In genomic region chr1:1917995-1918900, GRCh38 we compare ENCODE assay signal across 9 cellular contexts. TPM values are rescaled to one million over a fixed set of nuclear protein-coding genes. Genes with fewer than 3 reads are reported as not detected.
A peak's percentile ranks its signal among the peaks of the same experiment; 100 is the strongest.
DNase-seq lines count a peak whose midpoint lies in the region; ATAC-seq and TF ChIP-seq lines count a peak whose summit lies in the region.
"Had no signal": no experiment of that assay in that cellular context is flagged by ENCODE, and none has a peak within 500 bp of the region (broad histone marks: within the 10 kb centered on the region; RNA-seq: fewer than 3 reads in every experiment).

No MANE protein-coding gene starts in this region.

- no peaks in the 10 kb centered on the region for H3K9me3 Mint-ChIP-seq in activated naive CD4-positive, alpha-beta T cell treated with anti-CD3 and anti-CD28 coated beads, Interleukin-2, amount 10 ng/mL, durations not matched to agents 7 days and 5 days
- no peaks in the 10 kb centered on the region for H3K9me3 Mint-ChIP-seq in mesothelial cell of epicardium
- H3K9me3 Mint-ChIP-seq: activated naive CD4-positive, alpha-beta T cell treated with anti-CD3 and anti-CD28 coated beads, Interleukin-2, amount 50 U/mL, for 72 hours had no signal

- H3K4me3 ChIP-seq in mammary epithelial cell (replicated peaks in 1 of 3; ENCODE audit: insufficient read depth in 1 of 3, low read depth in 2 of 3, low read length in 3 of 3) (peak overlapping the region; percentile 45 to 62 (median 55)), uterus (peak overlapping the region; percentile 1 to 57)

- H3K27ac Mint-ChIP-seq in activated naive CD4-positive, alpha-beta T cell treated with anti-CD3 and anti-CD28 coated beads, Interleukin-2, amount 10 ng/mL, durations not matched to agents 7 days and 5 days = no peak overlapping the region
- H3K27ac Mint-ChIP-seq in mesothelial cell of epicardium = no peak overlapping the region
- H3K27ac Mint-ChIP-seq: activated naive CD4-positive, alpha-beta T cell treated with anti-CD3 and anti-CD28 coated beads, Interleukin-2, amount 50 U/mL, for 72 hours had no signal

- H3K79me2 ChIP-seq in mammary epithelial cell (ENCODE audit: insufficient read depth, low read length) = no peaks in the 10 kb centered on the region

- in situ Hi-C loops in mammary epithelial cell (cut with MboI; ENCODE audit: low sequenced_read_pairs in 2 of 2) = no loop called here

- intact Hi-C loops in mammary epithelial cell (cut with micrococcal nuclease) (no loop called here), uterus (cut with DNase I; ENCODE audit: low total_unique reads) (no loop called here)

- peaks cover 7% of the 10 kb centered on the region for H3K4me1 Mint-ChIP-seq in activated naive CD4-positive, alpha-beta T cell treated with anti-CD3 and anti-CD28 coated beads, Interleukin-2, amount 10 ng/mL, durations not matched to agents 7 days and 5 days
- no peaks in the 10 kb centered on the region for H3K4me1 Mint-ChIP-seq in mesothelial cell of epicardium

- no peak for TF ChIP-seq CTCF in mammary epithelial cell (conservative IDR thresholded peaks at IDR 0.05 in 1 of 2, IDR thresholded peaks at IDR 0.05 in 1 of 2; ENCODE audit: extremely low read depth in 1 of 2, insufficient read depth in 1 of 2, low read depth in 1 of 2, low read length in 2 of 2)
- no peak for TF ChIP-seq CTCF in mesothelial cell of epicardium (IDR thresholded peaks at IDR 0.05; ENCODE audit: unreplicated experiment)
- TF ChIP-seq CTCF in uterus (IDR thresholded peaks at IDR 0.05) = no peak

- H2AFZ ChIP-seq in mammary epithelial cell (ENCODE audit: low read depth, low read length) = peak overlapping the region; percentile 90

- H3K4me2 ChIP-seq in mammary epithelial cell (ENCODE audit: insufficient read depth, low read depth, low read length) = peak overlapping the region; percentile 95

- H3K4me1 ChIP-seq in mammary epithelial cell (ENCODE audit: insufficient read depth, low read length) (peaks cover 11% of the 10 kb centered on the region), uterus (peaks cover 0 to 14% of the 10 kb centered on the region in 2 donors)

- H3K4me3 Mint-ChIP-seq in activated naive CD4-positive, alpha-beta T cell treated with anti-CD3 and anti-CD28 coated beads, Interleukin-2, amount 10 ng/mL, durations not matched to agents 7 days and 5 days = peak overlapping the region; percentile 53
- peak overlapping the region; percentile 51 for H3K4me3 Mint-ChIP-seq in mesothelial cell of epicardium

- no peaks in the 10 kb centered on the region for H3K36me3 ChIP-seq in mammary epithelial cell (ENCODE audit: insufficient read depth, low read length)
- H3K36me3 ChIP-seq in uterus = no peaks in the 10 kb centered on the region

- 90% methylated on average over 18 of the region's 46 CpGs for WGBS in mammary epithelial cell (ENCODE audit: low coverage, missing lambda C conversion rate)

- dilution Hi-C loops in mammary epithelial cell (cut with HindIII; ENCODE audit: low sequenced_read_pairs) = no loop called here

- no TSS peak for BruUV-seq in mammary epithelial cell (replicated peaks; lab: Mats Ljungman, UMichigan)

- no peak overlapping the region for H3K9ac ChIP-seq in mammary epithelial cell (ENCODE audit: insufficient read depth, low read length)

- CTCF ChIA-PET in activated naive CD4-positive, alpha-beta T cell treated with anti-CD3 and anti-CD28 coated beads, Interleukin-2, amount 10 ng/mL, durations not matched to agents 7 days and 5 days (lab: Charles Lee) = interaction anchor here (1.4 kb wide), 1 partner anchor 127 kb away, joined by 3 read pairs; no protein-coding TSS in a partner anchor
- CTCF ChIA-PET in mammary epithelial cell (lab: Charles Lee; ENCODE audit: low non-redundant PET) = no interaction called here

- H3K27ac ChIP-seq in mammary epithelial cell (ENCODE audit: insufficient read depth, low read depth, low read length) (no peak overlapping the region), uterus (peak overlapping the region in 1 of 2 donors; percentile 72)

- no peak for DNase-seq in activated naive CD4-positive, alpha-beta T cell treated with anti-CD3 and anti-CD28 coated beads, Interleukin-2, amount 10 ng/mL, durations not matched to agents 7 days and 5 days
- no peak for DNase-seq in activated naive CD4-positive, alpha-beta T cell (lab: John Stamatoyannopoulos, UW)
- DNase-seq in mammary epithelial cell = no peak
- DNase-seq in mesothelial cell of epicardium (ENCODE audit: low spot score in 2 of 2, unreplicated experiment in 2 of 2) = peak in 1 of 2 experiments; percentile 14
- DNase-seq in uterus = no peak

- peaks cover 50% of the 10 kb centered on the region for H3K27me3 Mint-ChIP-seq in activated naive CD4-positive, alpha-beta T cell treated with anti-CD3 and anti-CD28 coated beads, Interleukin-2, amount 10 ng/mL, durations not matched to agents 7 days and 5 days
- peaks cover 15% of the 10 kb centered on the region for H3K27me3 Mint-ChIP-seq in mesothelial cell of epicardium (ENCODE audit: low read depth)

- ATAC-seq in GM18867 (IDR thresholded peaks at IDR 0.05; ENCODE audit: unreplicated experiment) (no peak), HG02763 (IDR thresholded peaks at IDR 0.05; ENCODE audit: unreplicated experiment) (no peak), HG02981 (IDR thresholded peaks at IDR 0.05; ENCODE audit: unreplicated experiment) (no peak)

- no peaks in the 10 kb centered on the region for H4K20me1 ChIP-seq in mammary epithelial cell (ENCODE audit: insufficient read depth, low read length)

- no peaks in the 10 kb centered on the region for H3K9me3 ChIP-seq in mammary epithelial cell (replicated peaks; ENCODE audit: insufficient read depth, low read length)
- H3K9me3 ChIP-seq in uterus = no peaks in the 10 kb centered on the region

- TF ChIP-seq POLR2A in uterus (IDR thresholded peaks at IDR 0.05) = no peak

- no peaks in the 10 kb centered on the region for H3K36me3 Mint-ChIP-seq in activated naive CD4-positive, alpha-beta T cell treated with anti-CD3 and anti-CD28 coated beads, Interleukin-2, amount 10 ng/mL, durations not matched to agents 7 days and 5 days
- no peaks in the 10 kb centered on the region for H3K36me3 Mint-ChIP-seq in mesothelial cell of epicardium
- H3K36me3 Mint-ChIP-seq: activated naive CD4-positive, alpha-beta T cell treated with anti-CD3 and anti-CD28 coated beads, Interleukin-2, amount 50 U/mL, for 72 hours had no signal

- H3K27me3 ChIP-seq in mammary epithelial cell (ENCODE audit: insufficient read depth, low read length) (no peaks in the 10 kb centered on the region), uterus (no peaks in the 10 kb centered on the region)

RNA-seq across cellular contexts. Expression of gene TMEM52, which starts 0.8 kb away (rescaled TPM):
- total RNA-seq in mammary epithelial cell (1 to 10 TPM in 1 of 2 donors, under 1 TPM in 1; 0.67 to 1.6 TPM), mesothelial cell of epicardium (2.1 to 2.8 TPM (median 2.5 TPM) in 3 replicates), uterus (1 to 10 TPM in 1 of 4 donors, not detected in 3; 1.7 TPM)
- polyA plus RNA-seq in mammary epithelial cell = 1.3 TPM
- not detected for polyA minus RNA-seq in mammary epithelial cell

RNA-seq across cellular contexts. Expression of gene CALML6, which starts 3.2 kb away (rescaled TPM):
- total RNA-seq in mammary epithelial cell (1 to 10 TPM in 1 of 2 donors, under 1 TPM in 1; 0.67 to 1.1 TPM), mesothelial cell of epicardium (1.6 to 2.7 TPM (median 1.9 TPM) in 3 replicates), uterus (under 1 TPM in 1 of 4 donors, not detected in 3; 0.58 TPM)
- polyA plus RNA-seq in mammary epithelial cell = 0.20 TPM
- polyA minus RNA-seq in mammary epithelial cell = not detected

RNA-seq across cellular contexts. Expression of gene GNB1, which starts 27.4 kb away (rescaled TPM):
- total RNA-seq in mammary epithelial cell = 100 to 1,000 TPM; 105 to 480 TPM
- polyA plus RNA-seq in mammary epithelial cell = 441 TPM
- polyA minus RNA-seq in mammary epithelial cell = 553 TPM
- total RNA-seq in mesothelial cell of epicardium = 272 to 289 TPM (median 283 TPM) in 3 replicates
- total RNA-seq in uterus = 100 to 1,000 TPM in 2 of 4 donors, 10 to 100 TPM in 2; 50.2 to 320 (median 104) TPM
